13 cellular contexts compared by ENCODE assay signal in genomic region chr1:248710305-248710900, GRCh38.
"Had no signal": no experiment of that assay in that cellular context is flagged by ENCODE, and none has a peak within 500 bp of the region (broad histone marks: within the 10 kb centered on the region; RNA-seq: fewer than 3 reads in every experiment).

No MANE protein-coding gene starts in this region.

- H3K36me3 ChIP-seq: right atrium auricular region had no signal

- H3K27ac ChIP-seq: right atrium auricular region had no signal

- H3K4me3 ChIP-seq: right atrium auricular region had no signal

- H3K4me1 ChIP-seq: right atrium auricular region had no signal

- H3K27me3 ChIP-seq: right atrium auricular region had no signal

- DNase-seq: activated CD4-positive, alpha-beta T cell treated with anti-CD3 and anti-CD28 coated beads, Interleukin-2, amount 10 ng/mL, durations not matched to agents 7 days and 5 days; activated CD8-positive, alpha-beta memory T cell treated with anti-CD3 and anti-CD28 coated beads for 24 hours; activated naive CD4-positive, alpha-beta T cell; activated naive CD8-positive, alpha-beta T cell treated with anti-CD3 and anti-CD28 coated beads, Interleukin-2, amount 10 ng/mL, durations not matched to agents 7 days and 5 days; cortex of kidney; effector CD8-positive, alpha-beta T cell; foreskin fibroblast; glutamatergic neuron; hypothalamus; kidney; nucleus accumbens; small intestine had no signal
